ENCODE assay signal across 1 cellular context in the genomic region with DNA sequence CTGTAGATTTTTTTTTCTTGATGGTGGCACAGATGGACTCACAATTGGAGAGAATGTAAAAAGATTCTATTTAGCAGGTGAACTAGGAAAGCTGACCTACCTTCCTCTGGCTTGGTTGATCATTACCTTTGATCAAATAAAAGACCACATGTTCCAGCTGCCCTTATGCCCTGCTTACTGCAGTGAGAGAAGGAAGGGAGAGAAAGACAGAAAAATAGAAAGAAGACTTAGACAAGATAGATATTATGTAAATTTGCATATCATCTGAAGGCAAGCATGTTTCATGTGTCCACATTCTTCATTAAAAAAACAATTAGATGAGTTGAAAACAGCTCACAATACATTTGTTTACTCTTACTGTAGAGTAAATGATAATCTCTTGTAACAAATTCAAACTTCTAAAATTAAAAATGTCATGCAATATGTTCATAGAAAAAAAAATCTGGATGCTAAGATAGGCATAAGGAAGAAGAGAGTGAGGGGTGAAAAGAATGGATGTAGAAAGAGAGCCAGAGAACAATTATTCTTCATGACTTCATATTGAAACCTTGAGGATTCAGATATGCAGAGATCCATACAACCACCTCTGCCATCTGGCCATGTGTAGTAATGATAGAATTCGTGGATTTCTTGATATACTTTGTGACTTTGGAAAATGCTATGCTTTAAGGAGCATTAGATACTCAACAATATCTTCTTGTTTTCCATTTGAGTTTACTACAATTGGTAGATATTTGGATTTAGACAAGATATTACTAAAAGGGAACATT.
TF ChIP-seq lines count a peak whose summit lies in the region.

No MANE protein-coding gene starts in this region.

TF ChIP-seq in HepG2, 621 proteins besides CTCF, POLR2A, EP300 and RAD21 (continued from another document):
- TF ChIP-seq, protein P1, sequence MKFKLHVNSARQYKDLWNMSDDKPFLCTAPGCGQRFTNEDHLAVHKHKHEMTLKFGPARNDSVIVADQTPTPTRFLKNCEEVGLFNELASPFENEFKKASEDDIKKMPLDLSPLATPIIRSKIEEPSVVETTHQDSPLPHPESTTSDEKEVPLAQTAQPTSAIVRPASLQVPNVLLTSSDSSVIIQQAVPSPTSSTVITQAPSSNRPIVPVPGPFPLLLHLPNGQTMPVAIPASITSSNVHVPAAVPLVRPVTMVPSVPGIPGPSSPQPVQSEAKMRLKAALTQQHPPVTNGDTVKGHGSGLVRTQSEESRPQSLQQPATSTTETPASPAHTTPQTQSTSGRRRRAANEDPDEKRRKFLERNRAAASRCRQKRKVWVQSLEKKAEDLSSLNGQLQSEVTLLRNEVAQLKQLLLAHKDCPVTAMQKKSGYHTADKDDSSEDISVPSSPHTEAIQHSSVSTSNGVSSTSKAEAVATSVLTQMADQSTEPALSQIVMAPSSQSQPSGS (CRISPR knock-in tag; IDR thresholded peaks at IDR 0.05), result no peak
- TF ChIP-seq KAT7 (CRISPR knock-in tag; IDR thresholded peaks at IDR 0.05; ENCODE audit: borderline replicate concordance) (peak; percentile 45; the same call in 1 of the 2 replicates), GATAD1 (CRISPR knock-in tag; IDR thresholded peaks at IDR 0.05) (no peak), KLF9 (CRISPR knock-in tag; IDR thresholded peaks at IDR 0.05; ENCODE audit: low read depth) (no peak), ZNF629 (CRISPR knock-in tag; conservative IDR thresholded peaks at IDR 0.05) (no peak), ZNF263 (CRISPR knock-in tag; IDR thresholded peaks at IDR 0.05) (no peak), ZNF136 (CRISPR knock-in tag; IDR thresholded peaks at IDR 0.05; ENCODE audit: low read depth) (no peak)
